8 cellular contexts compared by ENCODE assay signal in the genomic region with DNA sequence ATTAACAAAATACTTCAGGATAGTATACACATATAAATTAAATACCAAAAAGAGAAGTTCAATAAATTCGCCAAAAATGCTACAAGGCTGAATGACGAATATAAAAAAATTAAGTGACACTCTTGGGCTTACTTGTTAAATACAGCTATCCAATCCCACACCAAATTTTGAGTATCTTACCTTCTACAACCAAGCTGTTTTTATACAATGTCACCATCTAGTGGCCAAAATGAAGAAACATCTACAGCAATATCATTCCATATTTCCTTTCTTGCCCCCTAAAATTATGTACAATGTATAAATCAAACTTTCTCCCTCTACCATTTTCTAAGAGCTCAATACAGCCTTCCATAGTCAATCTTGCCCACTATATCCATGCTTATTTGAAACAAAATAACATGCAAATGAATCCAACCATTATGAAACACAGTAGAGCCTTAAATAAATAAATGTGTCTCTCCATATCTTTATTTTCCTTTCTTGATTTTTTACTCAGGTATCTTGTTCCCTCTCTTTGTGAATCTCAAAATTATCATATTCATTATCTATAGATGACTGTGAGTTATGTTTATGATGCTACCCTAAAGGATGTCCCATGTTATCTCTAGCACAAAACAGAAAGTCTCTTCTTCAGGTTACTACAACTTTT.
DNase-seq lines count a peak whose midpoint lies in the region; ATAC-seq, FAIRE-seq and TF ChIP-seq lines count a peak whose summit lies in the region.

No MANE protein-coding gene starts in this region.

- TF ChIP-seq EP300 in HepG2 (IDR thresholded peaks at IDR 0.05; ENCODE audit: low read depth in 2 of 2, low read length in 2 of 2) (no peak), HepG2 (CRISPR knock-in tag; IDR thresholded peaks at IDR 0.05; ENCODE audit: borderline replicate concordance) (no peak)

- no peak overlapping the region for H3K4me3 ChIP-seq in A673 (ENCODE audit: low read depth, low read length, poor library complexity, severe bottlenecking)
- H3K4me3 ChIP-seq in astrocyte of the cerebellum (ENCODE audit: low read depth, low read length): no peak overlapping the region
- no peak overlapping the region for H3K4me3 ChIP-seq in HepG2 (replicated peaks in 1 of 3; ENCODE audit: insufficient read depth in 1 of 3, low read depth in 2 of 3, low read length in 3 of 3)

- ATAC-seq in HepG2: peak; percentile 47; the same call in 2 of the 3 replicates
- no peak for ATAC-seq in HG03095 (IDR thresholded peaks at IDR 0.05; ENCODE audit: unreplicated experiment)

- WGBS in HepG2 (ENCODE audit: low lambda C conversion rate): 66% methylated on average over 2 of the region's 2 CpGs

- H3K79me2 ChIP-seq in HepG2 (ENCODE audit: insufficient read depth, low read length): no peaks in the 10 kb centered on the region

- H4K20me1 ChIP-seq in HepG2 (ENCODE audit: insufficient read depth, low read length): no peaks in the 10 kb centered on the region

- no peak overlapping the region for H2AFZ ChIP-seq in HepG2 (ENCODE audit: low read length)

- no peak for TF ChIP-seq POLR2A in HepG2 (IDR thresholded peaks at IDR 0.05; ENCODE audit: insufficient read depth in 1 of 2, low read depth in 2 of 2, low read length in 2 of 2)

- POLR2A ChIA-PET in A673 (lab: Charles Lee; ENCODE audit: low non-redundant PET) (no interaction called here), HepG2 (lab: Yijun Ruan, JAX) (no interaction called here)

- TF ChIP-seq CTCF in A673 (conservative IDR thresholded peaks at IDR 0.05; ENCODE audit: low read depth, low read length): peak; percentile 78
- peak; percentile 53 for TF ChIP-seq CTCF in GM12872 (IDR thresholded peaks at IDR 0.05; ENCODE audit: insufficient read depth, low read depth, low read length)
- TF ChIP-seq CTCF in astrocyte of the cerebellum (IDR thresholded peaks at IDR 0.05; ENCODE audit: low read depth, low read length, missing control alignments): peak; percentile 23
- TF ChIP-seq CTCF in HepG2 (CRISPR knock-in tag; IDR thresholded peaks at IDR 0.05): peak; percentile 73

- H3K4me2 ChIP-seq in HepG2 (ENCODE audit: low read depth, low read length): no peak overlapping the region

- CTCF ChIA-PET in A673 (lab: Charles Lee): interaction anchor here (0.5 to 1.7 kb wide), 8 partner anchors 9 to 601 kb away, joined by 3 to 11 read pairs (median 4); no protein-coding TSS in a partner anchor
- CTCF ChIA-PET in HepG2 (lab: Yijun Ruan, JAX; ENCODE audit: low intra/inter-chr PET ratio, low total read pairs): interaction anchor here (1.3 to 3.1 kb wide), 3 partner anchors 163 to 228 kb away, joined by 3 to 24 read pairs (median 17); no protein-coding TSS in a partner anchor

- H3K4me1 ChIP-seq in A673 (ENCODE audit: insufficient read depth, low read length, poor library complexity, severe bottlenecking) (no peaks in the 10 kb centered on the region), HepG2 (ENCODE audit: insufficient read depth, low read length) (no peaks in the 10 kb centered on the region)

- peak; percentile 37; the same call in 1 of the 2 replicates for TF ChIP-seq RAD21 in HepG2 (CRISPR knock-in tag; IDR thresholded peaks at IDR 0.05)

- no peak overlapping the region for H3K9ac ChIP-seq in HepG2 (ENCODE audit: insufficient read depth, low read depth, low read length)

- intact Hi-C loops in A673 (cut with micrococcal nuclease; ENCODE audit: unreplicated experiment) (loop anchor here (1.0 kb wide), 2 partner anchors 164 to 228 kb away; no protein-coding TSS in a partner anchor), HepG2 (cut with micrococcal nuclease; ENCODE audit: unreplicated experiment) (loop anchor here (1.0 kb wide), 2 partner anchors 164 to 228 kb away; no protein-coding TSS in a partner anchor)

- in situ Hi-C loops in astrocyte of the cerebellum (cut with HindIII; ENCODE audit: low sequenced_read_pairs) (no loop called here), HepG2 (cut with HindIII; ENCODE audit: extremely low pct_ligation_motif_present, low pct_unique_long_range_greater_than_20kb) (loop anchor here (5.0 kb wide), 2 partner anchors 164 to 229 kb away; no protein-coding TSS in a partner anchor)

- H3K36me3 ChIP-seq in A673 (ENCODE audit: insufficient read depth, low read length, poor library complexity, severe bottlenecking): no peaks in the 10 kb centered on the region
- H3K36me3 ChIP-seq in HepG2 (replicated peaks in 1 of 2; ENCODE audit: control insufficient read depth in 1 of 2, insufficient read depth in 2 of 2, low read length in 2 of 2): no peaks in the 10 kb centered on the region; a peak in 3 of 5 replicates

- H3K27me3 ChIP-seq in A673 (replicated peaks; ENCODE audit: insufficient read depth, low read depth, low read length, poor library complexity) (no peaks in the 10 kb centered on the region), HepG2 (ENCODE audit: control insufficient read depth in 1 of 2, insufficient read depth in 2 of 2, low read length in 2 of 2) (no peaks in the 10 kb centered on the region)

- DNase-seq in A673 (ENCODE audit: low spot score) (peak; percentile 63), NCI-H2196 (lab: John Stamatoyannopoulos, UW; ENCODE audit: unreplicated experiment) (peak; percentile 59), astrocyte of the cerebellum (ENCODE audit: low read depth) (peak; percentile 12), HepG2 (ENCODE audit: low spot score) (peak; percentile 28), T-helper 9 cell (no peak)
- DNase-seq in stimulated activated CD4-positive, alpha-beta T cell treated with anti-CD3 and anti-CD28 coated beads, Interleukin-15, amount 100 ng/mL, for 24 hours: no peak

- H3K27ac ChIP-seq in A673 (ENCODE audit: low read depth, low read length, poor library complexity, severe bottlenecking): no peak overlapping the region
- H3K27ac ChIP-seq in HepG2 (ENCODE audit: extremely low read length, insufficient read depth, low read length): no peak overlapping the region

- no peaks in the 10 kb centered on the region for H3K9me3 ChIP-seq in A673 (ENCODE audit: low read depth, low read length, poor library complexity, severe bottlenecking)
- H3K9me3 ChIP-seq in HepG2 (ENCODE audit: low read length): no peaks in the 10 kb centered on the region

- FAIRE-seq in HepG2 (lab: Jason Lieb, UNC): no peak

- BruUV-seq in A673 (replicated peaks; lab: Mats Ljungman, UMichigan) (no TSS peak), HepG2 (replicated peaks; lab: Mats Ljungman, UMichigan) (no TSS peak)

TF ChIP-seq in HepG2, 621 proteins besides CTCF, POLR2A, EP300 and RAD21:
- TF ChIP-seq ZNF460 (CRISPR knock-in tag; IDR thresholded peaks at IDR 0.05; ENCODE audit: borderline replicate concordance) (no peak), ZNF619 (CRISPR knock-in tag; IDR thresholded peaks at IDR 0.05) (no peak), GATA4 (IDR thresholded peaks at IDR 0.05; ENCODE audit: borderline replicate concordance, low read depth) (no peak), STAG1 (CRISPR knock-in tag; IDR thresholded peaks at IDR 0.05) (peak; percentile 84), CHCHD3 (CRISPR knock-in tag; IDR thresholded peaks at IDR 0.05) (no peak), NFRKB (IDR thresholded peaks at IDR 0.05) (no peak), SMC3 (IDR thresholded peaks at IDR 0.05; ENCODE audit: low read length) (peak; percentile 74), HOXA5 (CRISPR knock-in tag; IDR thresholded peaks at IDR 0.05) (no peak), DPF2 (CRISPR knock-in tag; IDR thresholded peaks at IDR 0.05; ENCODE audit: borderline replicate concordance, low read depth) (no peak), ZNF746 (CRISPR knock-in tag; IDR thresholded peaks at IDR 0.05) (no peak)
- TF ChIP-seq, protein P1, sequence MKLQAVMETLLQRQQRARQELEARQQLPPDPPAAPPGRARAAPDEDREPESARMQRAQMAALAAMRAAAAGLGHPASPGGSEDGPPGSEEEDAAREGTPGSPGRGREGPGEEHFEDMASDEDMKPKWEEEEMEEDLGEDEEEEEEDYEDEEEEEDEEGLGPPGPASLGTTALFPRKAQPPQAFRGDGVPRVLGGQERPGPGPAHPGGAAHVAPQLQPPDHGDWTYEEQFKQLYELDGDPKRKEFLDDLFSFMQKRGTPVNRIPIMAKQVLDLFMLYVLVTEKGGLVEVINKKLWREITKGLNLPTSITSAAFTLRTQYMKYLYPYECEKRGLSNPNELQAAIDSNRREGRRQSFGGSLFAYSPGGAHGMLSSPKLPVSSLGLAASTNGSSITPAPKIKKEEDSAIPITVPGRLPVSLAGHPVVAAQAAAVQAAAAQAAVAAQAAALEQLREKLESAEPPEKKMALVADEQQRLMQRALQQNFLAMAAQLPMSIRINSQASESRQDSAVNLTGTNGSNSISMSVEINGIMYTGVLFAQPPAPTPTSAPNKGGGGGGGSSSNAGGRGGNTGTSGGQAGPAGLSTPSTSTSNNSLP (IDR thresholded peaks at IDR 0.05; ENCODE audit: low read depth, low read length): no peak

Comparison
In these comparisons a context has a peak if more than half of its experiments do, and no peak if none do; other contexts are left out.
1. DNase-seq: peak in A673 (single experiment), NCI-H2196 (single experiment), astrocyte of the cerebellum (single experiment) and HepG2 (single experiment); none in stimulated activated CD4-positive, alpha-beta T cell treated with anti-CD3 and anti-CD28 coated beads, Interleukin-15, amount 100 ng/mL, for 24 hours (single experiment) and T-helper 9 cell (single experiment).
2. CTCF ChIP-seq: peak in every context shown above with its lines; median percentile 78 in A673; 73 in HepG2; 53 in GM12872; 23 in astrocyte of the cerebellum.